15 cellular contexts compared by ENCODE assay signal in the genomic region with DNA sequence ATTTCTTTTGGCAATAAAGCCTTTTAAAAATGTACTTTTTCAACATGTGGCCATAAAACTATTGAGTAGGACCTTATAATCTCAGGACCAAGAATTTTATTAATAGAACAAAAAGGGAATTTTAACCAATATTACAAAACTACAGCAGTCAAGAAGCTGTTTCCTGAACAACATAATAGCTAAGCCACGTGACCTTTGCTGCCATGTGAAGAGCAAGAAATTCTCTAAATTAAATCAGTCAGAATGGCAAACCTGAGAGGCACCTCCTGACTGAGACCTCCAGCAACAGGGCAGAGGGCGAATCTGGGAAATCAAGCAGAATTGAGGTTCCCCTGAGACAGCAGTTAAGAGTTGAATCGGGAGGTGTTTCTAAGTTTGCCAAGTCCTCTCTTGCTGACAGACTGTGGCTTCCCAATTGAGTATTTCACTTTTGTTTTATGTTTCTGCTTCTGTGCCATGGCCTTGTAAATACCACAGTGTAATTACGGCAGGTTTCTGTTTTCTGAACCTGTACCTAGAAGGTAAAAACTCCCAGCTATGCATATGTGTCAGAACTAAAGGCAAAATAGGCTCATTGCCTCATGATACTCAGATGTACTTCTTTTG.
A peak's percentile ranks its signal among the peaks of the same experiment; 100 is the strongest.
DNase-seq lines count a peak whose midpoint lies in the region; ATAC-seq and TF ChIP-seq lines count a peak whose summit lies in the region.
"Had no signal": no experiment of that assay in that cellular context is flagged by ENCODE, and none has a peak within 500 bp of the region (broad histone marks: within the 10 kb centered on the region; RNA-seq: fewer than 3 reads in every experiment).

No MANE protein-coding gene starts in this region.

- intact Hi-C loops in colonic mucosa (cut with DNase I) (no loop called here), right cardiac atrium (cut with DNase I) (no loop called here)

- H3K27me3 ChIP-seq in colonic mucosa = no peaks in the 10 kb centered on the region
- H3K27me3 ChIP-seq in right cardiac atrium (ENCODE audit: control insufficient read depth, insufficient read depth) = no peaks in the 10 kb centered on the region
- H3K27me3 ChIP-seq: adrenal gland, BLaER1 had no signal

- ATAC-seq in GM18498 (IDR thresholded peaks at IDR 0.05; ENCODE audit: unreplicated experiment) = peak; percentile 97
- peak; percentile 99 for ATAC-seq in GM19395 (IDR thresholded peaks at IDR 0.05; ENCODE audit: unreplicated experiment)
- peak; percentile 99 for ATAC-seq in HG02840 (IDR thresholded peaks at IDR 0.05; ENCODE audit: low FRiP score, unreplicated experiment)
- ATAC-seq in HG03520 (IDR thresholded peaks at IDR 0.05; ENCODE audit: unreplicated experiment) = peak; percentile 98
- ATAC-seq in right cardiac atrium = no peak
- ATAC-seq: mucosa of descending colon had no signal

- no peaks in the 10 kb centered on the region for H3K9me3 ChIP-seq in colonic mucosa
- no peaks in the 10 kb centered on the region for H3K9me3 ChIP-seq in right cardiac atrium (ENCODE audit: control insufficient read depth, low read length)
- H3K9me3 ChIP-seq: adrenal gland, BLaER1, mucosa of descending colon, SK-N-SH had no signal

- DNase-seq in iPS-NIHi7 (ENCODE audit: extremely low spot score) (no peak), colonic mucosa (no peak), right cardiac atrium (no peak), DMS114 treated with DMSO at 0.1 percent for 48 hours (lab: John Stamatoyannopoulos, UW; ENCODE audit: unreplicated experiment) (no peak)
- DNase-seq: activated CD4-positive, alpha-beta memory T cell treated with anti-CD3 and anti-CD28 coated beads for 36 hours; adrenal gland; endodermal cell; mucosa of descending colon; NCI-H2107; SK-N-SH had no signal

- H3K4me1 ChIP-seq in colonic mucosa (no peaks in the 10 kb centered on the region), right cardiac atrium (ENCODE audit: control insufficient read depth, insufficient read depth, low read length) (no peaks in the 10 kb centered on the region)
- H3K4me1 ChIP-seq: adrenal gland, BLaER1 had no signal

- no peak overlapping the region for H3K9ac ChIP-seq in colonic mucosa (ENCODE audit: low read depth in 2 of 2, low read length in 2 of 2)
- H3K9ac ChIP-seq: BLaER1, SK-N-SH had no signal

- H3K36me3 ChIP-seq in colonic mucosa = no peaks in the 10 kb centered on the region
- H3K36me3 ChIP-seq: adrenal gland, BLaER1 had no signal

- no peak for TF ChIP-seq CTCF in colonic mucosa (IDR thresholded peaks at IDR 0.05)

- H3K27ac ChIP-seq in colonic mucosa = no peak overlapping the region
- H3K27ac ChIP-seq in right cardiac atrium (ENCODE audit: low read length) = no peak overlapping the region
- H3K27ac ChIP-seq: adrenal gland, BLaER1 had no signal

- H3K4me3 ChIP-seq in colonic mucosa = no peak overlapping the region
- H3K4me3 ChIP-seq in right cardiac atrium (ENCODE audit: low read length) = no peak overlapping the region
- H3K4me3 ChIP-seq: adrenal gland, BLaER1, mucosa of descending colon had no signal

- 64% methylated on average over 4 of the region's 4 CpGs for WGBS in right cardiac atrium

Comparison
In these comparisons a context has a peak if more than half of its experiments do, and no peak if none do; other contexts are left out.
1. ATAC-seq: peak in GM18498 (single experiment), GM19395 (single experiment), HG02840 (single experiment) and HG03520 (single experiment); none in right cardiac atrium (0 of 2).